In the genomic region with DNA sequence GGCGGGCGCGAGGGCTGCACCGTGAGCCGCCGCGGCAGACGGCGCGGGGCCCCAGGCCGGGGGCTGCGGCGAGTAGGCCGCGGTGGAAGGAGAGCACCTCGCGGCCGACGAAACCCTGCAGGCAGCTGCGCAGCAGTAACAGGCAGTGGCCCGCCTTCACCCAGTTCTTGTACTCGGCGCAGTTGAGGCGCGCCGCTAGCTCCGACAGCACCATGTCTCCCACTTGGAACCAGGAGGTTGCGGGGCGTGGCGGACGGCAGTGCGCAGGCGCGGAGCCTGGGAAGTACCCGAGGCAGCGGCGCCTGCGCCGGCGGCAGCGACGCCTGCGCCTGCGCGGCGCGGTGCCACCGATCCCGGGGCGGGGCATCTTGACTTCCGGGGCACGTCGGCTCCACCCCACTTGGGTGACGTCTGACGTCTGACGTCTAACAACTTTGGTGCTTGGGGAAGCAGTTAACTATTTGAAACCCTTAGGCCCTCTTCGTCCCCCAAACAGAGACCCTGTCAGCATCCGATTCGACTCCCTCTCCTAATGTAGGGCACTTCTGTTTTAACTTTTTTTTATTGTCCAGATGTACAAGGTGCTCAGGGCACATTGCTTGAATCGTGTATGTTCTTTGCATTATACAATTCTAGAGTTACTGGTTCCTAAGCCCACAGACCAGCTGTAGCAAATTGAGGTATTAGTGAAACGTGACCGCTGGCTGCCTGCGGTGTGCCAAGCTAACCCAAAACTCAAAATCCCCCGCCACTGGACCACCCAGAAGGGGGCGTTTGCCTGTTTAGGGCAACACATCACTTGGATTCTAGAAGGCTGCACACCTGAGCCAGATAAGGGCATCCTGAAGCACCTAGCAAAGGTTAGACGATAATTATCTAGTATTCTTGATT, we compare ENCODE assay signal across 1 cellular context.
TF ChIP-seq lines count a peak whose summit lies in the region.

A gene with protein sequence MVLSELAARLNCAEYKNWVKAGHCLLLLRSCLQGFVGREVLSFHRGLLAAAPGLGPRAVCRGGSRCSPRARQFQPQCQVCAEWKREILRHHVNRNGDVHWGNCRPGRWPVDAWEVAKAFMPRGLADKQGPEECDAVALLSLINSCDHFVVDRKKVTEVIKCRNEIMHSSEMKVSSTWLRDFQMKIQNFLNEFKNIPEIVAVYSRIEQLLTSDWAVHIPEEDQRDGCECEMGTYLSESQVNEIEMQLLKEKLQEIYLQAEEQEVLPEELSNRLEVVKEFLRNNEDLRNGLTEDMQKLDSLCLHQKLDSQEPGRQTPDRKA (minus strand): TSS at position 255 of the 891 bp plus-strand sequence. CDS start 41 bp downstream, at position 214.

TF ChIP-seq in H1, 55 proteins besides CTCF, POLR2A, EP300 and RAD21 (continued from another document):
- peak; percentile 83; the same call in 1 of the 2 replicates for TF ChIP-seq SP4 (IDR thresholded peaks at IDR 0.05; ENCODE audit: low read length)
- TF ChIP-seq ASH2L (IDR thresholded peaks at IDR 0.05; ENCODE audit: low read length), result peak; percentile 40
- no peak for TF ChIP-seq CEBPB (IDR thresholded peaks at IDR 0.05; ENCODE audit: low read depth, low read length)
- peak; percentile 45; the same call in 1 of the 2 replicates for TF ChIP-seq PHF8 (conservative IDR thresholded peaks at IDR 0.05; ENCODE audit: low read depth, low read length)
- peak; percentile 83 for TF ChIP-seq CREB1 (IDR thresholded peaks at IDR 0.05)
- peak; percentile 43; the same call in 1 of the 2 replicates for TF ChIP-seq TBP (IDR thresholded peaks at IDR 0.05; ENCODE audit: low read depth, low read length)
- no peak for TF ChIP-seq KDM5A (IDR thresholded peaks at IDR 0.05; ENCODE audit: low read length)
- TF ChIP-seq, protein P1, sequence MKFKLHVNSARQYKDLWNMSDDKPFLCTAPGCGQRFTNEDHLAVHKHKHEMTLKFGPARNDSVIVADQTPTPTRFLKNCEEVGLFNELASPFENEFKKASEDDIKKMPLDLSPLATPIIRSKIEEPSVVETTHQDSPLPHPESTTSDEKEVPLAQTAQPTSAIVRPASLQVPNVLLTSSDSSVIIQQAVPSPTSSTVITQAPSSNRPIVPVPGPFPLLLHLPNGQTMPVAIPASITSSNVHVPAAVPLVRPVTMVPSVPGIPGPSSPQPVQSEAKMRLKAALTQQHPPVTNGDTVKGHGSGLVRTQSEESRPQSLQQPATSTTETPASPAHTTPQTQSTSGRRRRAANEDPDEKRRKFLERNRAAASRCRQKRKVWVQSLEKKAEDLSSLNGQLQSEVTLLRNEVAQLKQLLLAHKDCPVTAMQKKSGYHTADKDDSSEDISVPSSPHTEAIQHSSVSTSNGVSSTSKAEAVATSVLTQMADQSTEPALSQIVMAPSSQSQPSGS (IDR thresholded peaks at IDR 0.05; ENCODE audit: low read length), result 0 out of 2 replicates have a peak, but pooled peaks have one; percentile 72
TF ChIP-seq in H1: peak in this region for 9.
